In the genomic region with DNA sequence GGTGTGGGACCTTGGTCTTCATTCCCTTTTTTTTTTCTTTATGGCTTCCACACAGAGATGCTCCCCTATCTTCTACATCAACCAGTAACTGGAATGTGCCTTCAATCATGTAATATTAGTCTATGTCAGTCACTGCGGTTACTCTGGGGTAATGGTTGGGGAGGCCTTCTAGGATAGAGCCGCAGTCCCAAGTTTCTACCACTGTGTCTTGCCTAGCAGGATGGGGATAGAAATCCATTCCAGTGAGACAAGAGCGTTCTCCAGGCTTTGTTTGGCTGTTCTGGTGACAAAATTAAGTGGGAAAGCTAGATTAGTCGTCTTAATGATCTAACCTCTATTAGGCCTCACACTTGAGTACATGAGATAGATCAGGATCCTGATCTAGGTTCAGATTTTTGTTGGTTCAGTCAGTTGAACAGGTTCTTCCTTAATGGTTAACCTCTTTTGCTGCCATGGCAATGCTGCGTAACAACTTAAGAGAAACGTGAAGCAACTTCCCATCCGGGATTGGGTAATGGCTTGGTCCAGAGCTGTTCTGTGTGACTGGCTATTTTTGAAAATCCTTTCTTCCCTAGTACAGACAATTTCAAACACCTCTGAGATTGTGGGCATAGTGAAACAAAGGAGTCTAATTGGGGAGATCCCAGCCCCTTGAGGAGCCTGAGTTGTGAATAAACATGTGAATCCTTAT, we compare ENCODE assay signal across 13 cellular contexts. TPM values are rescaled to one million over a fixed set of nuclear protein-coding genes. Genes with fewer than 3 reads are reported as not detected.
DNase-seq lines count a peak whose midpoint lies in the region; ATAC-seq and TF ChIP-seq lines count a peak whose summit lies in the region.
"Had no signal": no experiment of that assay in that cellular context is flagged by ENCODE, and none has a peak within 500 bp of the region (broad histone marks: within the 10 kb centered on the region; RNA-seq: fewer than 3 reads in every experiment).

No MANE protein-coding gene starts in this region.

- peak overlapping the region; percentile 88 to 99 (median 96) for H3K27ac Mint-ChIP-seq in CD14-positive monocyte
- peak overlapping the region; percentile 77 for H3K27ac Mint-ChIP-seq in nephron progenitor cell
- H3K27ac Mint-ChIP-seq: stimulated activated naive CD8-positive, alpha-beta T cell treated with anti-CD3 and anti-CD28 coated beads, Interleukin-15, Interleukin-2, amounts not matched to agents 100 ng/mL and 50 ng/mL, for 24 hours had no signal

- peaks cover 87% of the 10 kb centered on the region for H3K36me3 ChIP-seq in brain microvascular endothelial cell (replicated peaks)

- no peaks in the 10 kb centered on the region for H3K9me3 Mint-ChIP-seq in CD14-positive monocyte
- no peaks in the 10 kb centered on the region for H3K9me3 Mint-ChIP-seq in nephron progenitor cell
- H3K9me3 Mint-ChIP-seq: effector memory CD8-positive, alpha-beta T cell; stimulated activated naive CD8-positive, alpha-beta T cell treated with anti-CD3 and anti-CD28 coated beads, Interleukin-15, Interleukin-2, amounts not matched to agents 100 ng/mL and 50 ng/mL, for 24 hours had no signal

- peaks cover 74 to 89% of the 10 kb centered on the region in 2 donors for H3K36me3 Mint-ChIP-seq in CD14-positive monocyte
- peaks cover 93% of the 10 kb centered on the region for H3K36me3 Mint-ChIP-seq in nephron progenitor cell (ENCODE audit: low read depth)

- TF ChIP-seq CTCF in CD14-positive monocyte (IDR thresholded peaks at IDR 0.05) (no peak), nephron progenitor cell (IDR thresholded peaks at IDR 0.05) (no peak), brain microvascular endothelial cell (IDR thresholded peaks at IDR 0.05; ENCODE audit: low read depth, low read length, missing control alignments) (no peak)

- no peak overlapping the region for H3K27ac ChIP-seq in brain microvascular endothelial cell

- peak overlapping the region; percentile 34 to 48 for H3K4me3 Mint-ChIP-seq in CD14-positive monocyte
- H3K4me3 Mint-ChIP-seq in nephron progenitor cell = no peak overlapping the region
- H3K4me3 Mint-ChIP-seq: effector memory CD8-positive, alpha-beta T cell; stimulated activated naive CD8-positive, alpha-beta T cell treated with anti-CD3 and anti-CD28 coated beads, Interleukin-15, Interleukin-2, amounts not matched to agents 100 ng/mL and 50 ng/mL, for 24 hours had no signal

- ATAC-seq in GM21526 (IDR thresholded peaks at IDR 0.05; ENCODE audit: low FRiP score, unreplicated experiment) = no peak
- ATAC-seq: effector memory CD8-positive, alpha-beta T cell had no signal

- H3K27me3 Mint-ChIP-seq in CD14-positive monocyte (ENCODE audit: low read depth in 3 of 3) = no peaks in the 10 kb centered on the region
- no peaks in the 10 kb centered on the region for H3K27me3 Mint-ChIP-seq in nephron progenitor cell (ENCODE audit: low read depth, poor library complexity)
- H3K27me3 Mint-ChIP-seq: effector memory CD8-positive, alpha-beta T cell; stimulated activated naive CD8-positive, alpha-beta T cell treated with anti-CD3 and anti-CD28 coated beads, Interleukin-15, Interleukin-2, amounts not matched to agents 100 ng/mL and 50 ng/mL, for 24 hours had no signal

- intact Hi-C loops in CD14-positive monocyte (cut with micrococcal nuclease) = no loop called here

- DNase-seq in CD14-positive monocyte (ENCODE audit: low spot score) = peak; percentile 88
- peak; percentile 96 for DNase-seq in NOMO-1 treated with DMSO at 0.1 percent for 48 hours (lab: John Stamatoyannopoulos, UW; ENCODE audit: unreplicated experiment)
- DNase-seq in fibroblast of gingiva (ENCODE audit: low read depth) = peak; percentile 69
- DNase-seq in nephron progenitor cell = no peak
- DNase-seq in brain microvascular endothelial cell = no peak
- DNase-seq in DMS53 (lab: John Stamatoyannopoulos, UW) = no peak
- DNase-seq in RKO (ENCODE audit: low spot score) = no peak
- DNase-seq: activated CD4-positive, alpha-beta T cell treated with anti-CD3 and anti-CD28 coated beads, Interleukin-2, amount 50 U/mL, for 1 hour; amniotic stem cell; effector memory CD8-positive, alpha-beta T cell; NCI-H69 had no signal

- no peak overlapping the region for H3K4me3 ChIP-seq in brain microvascular endothelial cell (ENCODE audit: low read depth, low read length)

- in situ Hi-C loops in brain microvascular endothelial cell (cut with HindIII; ENCODE audit: low pct_ligation_motif_present, low sequenced_read_pairs) = no loop called here

- H3K4me1 Mint-ChIP-seq in CD14-positive monocyte (peaks cover 43% of the 10 kb centered on the region), nephron progenitor cell (peaks cover 15% of the 10 kb centered on the region)

- H3K27me3 ChIP-seq in brain microvascular endothelial cell (replicated peaks) = no peaks in the 10 kb centered on the region

RNA-seq across cellular contexts. Expression of a gene that starts 8.7 kb away (rescaled TPM):
- 10 to 100 TPM in 1 of 2 donors, 1 to 10 TPM in 1; 10.0 to 11.4 TPM for polyA plus RNA-seq in CD14-positive monocyte

RNA-seq across cellular contexts. Expression of a gene that starts 9.8 kb away (rescaled TPM):
- 10 to 100 TPM; 19.0 to 30.2 TPM for polyA plus RNA-seq in CD14-positive monocyte

RNA-seq across cellular contexts. Expression of a gene that starts 30.1 kb away (rescaled TPM):
- under 1 TPM; 0.28 to 0.31 TPM for polyA plus RNA-seq in CD14-positive monocyte

RNA-seq across cellular contexts. Expression of a gene that starts 46.8 kb away (rescaled TPM):
- polyA plus RNA-seq in CD14-positive monocyte = under 1 TPM; 0.09 to 0.10 TPM

Comparison
In these comparisons a context has a peak if more than half of its experiments do, and no peak if none do; other contexts are left out.
1. DNase-seq: peak in CD14-positive monocyte (single experiment), NOMO-1 treated with DMSO at 0.1 percent for 48 hours (single experiment) and fibroblast of gingiva (single experiment); none in nephron progenitor cell (single experiment), brain microvascular endothelial cell (single experiment), DMS53 (single experiment) and RKO (single experiment).